8 cellular contexts compared by ENCODE assay signal in genomic region chr2:237691908-237692600, GRCh38.
A peak's percentile ranks its signal among the peaks of the same experiment; 100 is the strongest.
DNase-seq lines count a peak whose midpoint lies in the region; ATAC-seq and TF ChIP-seq lines count a peak whose summit lies in the region.

No MANE protein-coding gene starts in this region.

- intact Hi-C loops in tibial artery (cut with DNase I; ENCODE audit: low total_unique reads): no loop called here

- H3K9me3 ChIP-seq in Karpas-422 (ENCODE audit: low read length) (no peaks in the 10 kb centered on the region), SJCRH30 (replicated peaks) (no peaks in the 10 kb centered on the region), tibial artery (no peaks in the 10 kb centered on the region)

- H3K4me1 ChIP-seq in Karpas-422 (ENCODE audit: low read length) (peaks cover 45% of the 10 kb centered on the region), SJCRH30 (peaks cover 28% of the 10 kb centered on the region), tibial artery (peaks cover 0 to 79% (median 68%) of the 10 kb centered on the region in 4 donors)

- H2AFZ ChIP-seq in Karpas-422 (ENCODE audit: low read length): peak overlapping the region; percentile 98

- H4K20me1 ChIP-seq in Karpas-422 (ENCODE audit: insufficient read depth, low read depth, low read length): peaks cover 41% of the 10 kb centered on the region

- no peak overlapping the region for H3K27ac ChIP-seq in Karpas-422 (ENCODE audit: low read length)
- peak overlapping the region; percentile 46 for H3K27ac ChIP-seq in SJCRH30
- H3K27ac ChIP-seq in tibial artery: peak overlapping the region; percentile 97 to 99

- H3K4me3 ChIP-seq in Karpas-422 (ENCODE audit: low read length): peak overlapping the region; percentile 90
- H3K4me3 ChIP-seq in SJCRH30: peak overlapping the region; percentile 69
- peak overlapping the region; percentile 82 to 85 for H3K4me3 ChIP-seq in tibial artery

- peak; percentile 52 for ATAC-seq in GM21723 (IDR thresholded peaks at IDR 0.05; ENCODE audit: unreplicated experiment)
- ATAC-seq in omental fat pad (ENCODE audit: low FRiP score): peak; percentile 65

- peak; percentile 66 for DNase-seq in DMS79 (lab: John Stamatoyannopoulos, UW)
- DNase-seq in Karpas-422: peak; percentile 96
- DNase-seq in SJCRH30: peak; percentile 81 to 86
- DNase-seq in activated naive CD4-positive, alpha-beta T cell (lab: John Stamatoyannopoulos, UW): peak; percentile 89 to 97 (median 96)
- DNase-seq in germinal center (ENCODE audit: low spot score): peak; percentile 96
- DNase-seq in omental fat pad (ENCODE audit: low spot score): peak; percentile 87
- peak; percentile 95 to 98 for DNase-seq in tibial artery

- H3K9ac ChIP-seq in Karpas-422 (ENCODE audit: low read length): peak overlapping the region; percentile 91

- H3K27me3 ChIP-seq in Karpas-422 (ENCODE audit: low read length) (no peaks in the 10 kb centered on the region; the same call in 1 of the 2 replicates), SJCRH30 (no peaks in the 10 kb centered on the region), tibial artery (no peaks in the 10 kb centered on the region)

- peak in 1 of 3 donors; percentile 9 for TF ChIP-seq CTCF in omental fat pad (IDR thresholded peaks at IDR 0.05)
- TF ChIP-seq CTCF in tibial artery (IDR thresholded peaks at IDR 0.05): peak in 1 of 2 experiments; percentile 27

- no peaks in the 10 kb centered on the region for H3K9me2 ChIP-seq in Karpas-422 (replicated peaks; ENCODE audit: insufficient read depth, low read length)

- 0 out of 2 replicates have a peak, but pooled peaks cover 12% of the 10 kb centered on the region for H3K79me2 ChIP-seq in Karpas-422 (ENCODE audit: low read length)

- H3K4me2 ChIP-seq in Karpas-422 (ENCODE audit: low read depth, low read length, poor library complexity, severe bottlenecking): peak overlapping the region; percentile 93

- H3K36me3 ChIP-seq in Karpas-422 (ENCODE audit: insufficient read depth, low read length) (no peaks in the 10 kb centered on the region), SJCRH30 (no peaks in the 10 kb centered on the region), tibial artery (no peaks in the 10 kb centered on the region)
